In genomic region chr16:83809092-83809491, GRCh38 we compare ENCODE assay signal across 10 cellular contexts. TPM values are rescaled to one million over a fixed set of nuclear protein-coding genes. Genes with fewer than 3 reads are reported as not detected.
A peak's percentile ranks its signal among the peaks of the same experiment; 100 is the strongest.
DNase-seq lines count a peak whose midpoint lies in the region; ATAC-seq and TF ChIP-seq lines count a peak whose summit lies in the region.
"Had no signal": no experiment of that assay in that cellular context is flagged by ENCODE, and none has a peak within 500 bp of the region (broad histone marks: within the 10 kb centered on the region; RNA-seq: fewer than 3 reads in every experiment).

No MANE protein-coding gene starts in this region.

- peak overlapping the region; percentile 90 for H3K4me2 ChIP-seq in mammary epithelial cell (ENCODE audit: insufficient read depth, low read depth, low read length)

- intact Hi-C loops in left ventricle myocardium inferior (cut with micrococcal nuclease), result no loop called here
- intact Hi-C loops in left ventricle myocardium superior (cut with micrococcal nuclease), result no loop called here
- intact Hi-C loops in mammary epithelial cell (cut with micrococcal nuclease), result loop anchor here (10.0 kb wide), 1 partner anchor 1174 kb away; no protein-coding TSS in a partner anchor
- intact Hi-C loops in vagina (cut with DNase I), result no loop called here

- in situ Hi-C loops in mammary epithelial cell (cut with MboI; ENCODE audit: low sequenced_read_pairs in 2 of 2) (no loop called here), GM13976 (cut with MboI; ENCODE audit: low sequenced_read_pairs, unreplicated experiment) (no loop called here)

- H2AFZ ChIP-seq in mammary epithelial cell (ENCODE audit: low read depth, low read length), result no peak overlapping the region

- dilution Hi-C loops in mammary epithelial cell (cut with HindIII; ENCODE audit: low sequenced_read_pairs), result no loop called here

- H3K27ac ChIP-seq in left ventricle myocardium inferior (replicated peaks) (no peak overlapping the region), mammary epithelial cell (ENCODE audit: insufficient read depth, low read depth, low read length) (no peak overlapping the region), mucosa of rectum (ENCODE audit: low read depth in 2 of 2, low read length in 2 of 2) (no peak overlapping the region), vagina (peak overlapping the region; percentile 81)

- CTCF ChIA-PET in mammary epithelial cell (lab: Charles Lee; ENCODE audit: low non-redundant PET), result no interaction called here

- peaks cover 63% of the 10 kb centered on the region for H3K4me1 ChIP-seq in left ventricle myocardium inferior
- peaks cover 4% of the 10 kb centered on the region for H3K4me1 ChIP-seq in mammary epithelial cell (ENCODE audit: insufficient read depth, low read length)
- H3K4me1 ChIP-seq in mucosa of rectum (ENCODE audit: control insufficient read depth in 2 of 2, insufficient read depth in 2 of 2, low read length in 2 of 2), result peaks cover 6 to 11% of the 10 kb centered on the region in 2 donors
- H3K4me1 ChIP-seq in vagina, result peaks cover 47% of the 10 kb centered on the region

- no peak for TF ChIP-seq CTCF in left ventricle myocardium inferior (IDR thresholded peaks at IDR 0.05; ENCODE audit: borderline replicate concordance)
- no peak for TF ChIP-seq CTCF in mammary epithelial cell (conservative IDR thresholded peaks at IDR 0.05 in 1 of 2, IDR thresholded peaks at IDR 0.05 in 1 of 2; ENCODE audit: extremely low read depth in 1 of 2, insufficient read depth in 1 of 2, low read depth in 1 of 2, low read length in 2 of 2)
- TF ChIP-seq CTCF in vagina (IDR thresholded peaks at IDR 0.05), result no peak
- no peak for TF ChIP-seq CTCF in GM13976 (IDR thresholded peaks at IDR 0.05; ENCODE audit: borderline replicate concordance, control extremely low read depth, extremely low read depth, insufficient read depth, missing control alignments)

- H3K9ac ChIP-seq in mammary epithelial cell (ENCODE audit: insufficient read depth, low read length), result peak overlapping the region; percentile 75
- H3K9ac ChIP-seq in mucosa of rectum (ENCODE audit: low read depth in 1 of 2, low read length in 2 of 2), result no peak overlapping the region

- TF ChIP-seq POLR2A in vagina (IDR thresholded peaks at IDR 0.05), result no peak

- peaks cover 38% of the 10 kb centered on the region for H3K79me2 ChIP-seq in mammary epithelial cell (ENCODE audit: insufficient read depth, low read length)

- H4K20me1 ChIP-seq in mammary epithelial cell (ENCODE audit: insufficient read depth, low read length), result no peaks in the 10 kb centered on the region

- WGBS in mammary epithelial cell (ENCODE audit: low coverage, missing lambda C conversion rate), result 68% methylated on average over 8 of the region's 13 CpGs

- no peak for DNase-seq in left ventricle myocardium inferior
- no peak for DNase-seq in left ventricle myocardium superior
- no peak for DNase-seq in mammary epithelial cell
- DNase-seq in vagina (ENCODE audit: extremely low spot score in 2 of 2), result no peak
- no peak for DNase-seq in NCI-H2081 treated with DMSO at 0.1 percent for 48 hours (lab: John Stamatoyannopoulos, UW)
- no peak for DNase-seq in GM13976 (ENCODE audit: low spot score)
- DNase-seq: GDM1, midbrain had no signal

- peak overlapping the region; percentile 92 for H3K4me3 ChIP-seq in left ventricle myocardium inferior
- H3K4me3 ChIP-seq in mammary epithelial cell (replicated peaks in 1 of 3; ENCODE audit: insufficient read depth in 1 of 3, low read depth in 2 of 3, low read length in 3 of 3), result peak overlapping the region; percentile 84 to 94 (median 92)
- peak overlapping the region; percentile 91 to 95 for H3K4me3 ChIP-seq in mucosa of rectum (ENCODE audit: low read length in 2 of 2)
- peak overlapping the region; percentile 82 to 99 for H3K4me3 ChIP-seq in vagina

- H3K9me3 ChIP-seq in left ventricle myocardium inferior (replicated peaks) (no peaks in the 10 kb centered on the region), mammary epithelial cell (replicated peaks; ENCODE audit: insufficient read depth, low read length) (no peaks in the 10 kb centered on the region), mucosa of rectum (ENCODE audit: control insufficient read depth in 2 of 2, low read length in 2 of 2) (no peaks in the 10 kb centered on the region), vagina (no peaks in the 10 kb centered on the region)

- no peaks in the 10 kb centered on the region for H3K27me3 ChIP-seq in left ventricle myocardium inferior (ENCODE audit: low read depth)
- no peaks in the 10 kb centered on the region for H3K27me3 ChIP-seq in mammary epithelial cell (ENCODE audit: insufficient read depth, low read length)
- H3K27me3 ChIP-seq in mucosa of rectum (ENCODE audit: control insufficient read depth in 2 of 2, insufficient read depth in 2 of 2, low read length in 2 of 2), result no peaks in the 10 kb centered on the region
- no peaks in the 10 kb centered on the region for H3K27me3 ChIP-seq in vagina

- no TSS peak for BruUV-seq in mammary epithelial cell (replicated peaks; lab: Mats Ljungman, UMichigan)

- H3K36me3 ChIP-seq in left ventricle myocardium inferior (peaks cover 39% of the 10 kb centered on the region), mammary epithelial cell (ENCODE audit: insufficient read depth, low read length) (peaks cover 2% of the 10 kb centered on the region), mucosa of rectum (ENCODE audit: control insufficient read depth in 2 of 2, insufficient read depth in 2 of 2, low read length in 2 of 2) (peaks cover 5 to 19% of the 10 kb centered on the region in 2 donors), vagina (no peaks in the 10 kb centered on the region)

- no peak for ATAC-seq in left ventricle myocardium superior
- no peak for ATAC-seq in HG02970 (IDR thresholded peaks at IDR 0.05; ENCODE audit: low FRiP score, unreplicated experiment)

RNA-seq across cellular contexts. Expression of gene HSBP1, which starts 1.3 kb away (rescaled TPM):
- total RNA-seq in left ventricle myocardium inferior (175 TPM), left ventricle myocardium superior (176 TPM), mammary epithelial cell (100 to 1,000 TPM in 1 of 2 donors, 10 to 100 TPM in 1; 17.7 to 130 TPM), vagina (14.2 TPM)
- 82.3 TPM for polyA plus RNA-seq in mammary epithelial cell
- 85.9 TPM for polyA minus RNA-seq in mammary epithelial cell
